11 cellular contexts compared by ENCODE assay signal in the genomic region with DNA sequence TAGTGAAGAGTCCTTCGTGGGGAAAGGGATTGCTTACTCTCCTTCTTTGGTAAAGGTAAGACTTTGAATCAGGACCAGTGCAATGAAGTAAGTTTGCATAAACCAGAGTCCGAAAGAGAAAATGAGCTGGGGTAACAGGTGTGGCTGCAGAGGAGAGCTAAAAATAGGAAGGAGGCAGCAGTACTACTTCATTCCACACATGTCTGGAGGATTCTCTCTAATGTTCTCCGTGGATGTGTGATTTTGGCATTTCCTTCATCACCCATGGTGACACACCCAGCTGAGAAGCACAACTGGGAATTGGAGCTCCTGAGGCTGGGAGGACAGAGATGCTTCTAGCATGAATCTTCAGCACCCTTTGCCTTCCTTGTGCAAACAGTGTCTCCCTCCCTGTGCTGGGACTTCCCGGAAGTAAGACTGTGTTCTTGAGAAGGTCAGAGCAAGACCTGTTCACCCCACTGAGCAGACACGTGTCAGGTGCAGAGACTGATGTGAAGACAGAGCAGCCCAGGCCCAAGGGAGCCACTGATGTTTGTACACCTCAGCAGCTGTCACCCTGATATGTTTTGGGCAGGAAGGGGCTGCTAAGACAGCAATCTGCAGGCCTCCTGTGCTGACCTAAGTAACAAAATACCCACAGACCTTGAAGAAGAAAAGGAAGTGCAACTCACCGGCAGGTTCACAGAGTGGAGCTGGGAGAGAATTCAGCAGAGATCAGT. TPM values are rescaled to one million over a fixed set of nuclear protein-coding genes. Genes with fewer than 3 reads are reported as not detected.
A peak's percentile ranks its signal among the peaks of the same experiment; 100 is the strongest.
DNase-seq lines count a peak whose midpoint lies in the region; ATAC-seq, FAIRE-seq and TF ChIP-seq lines count a peak whose summit lies in the region.
"Had no signal": no experiment of that assay in that cellular context is flagged by ENCODE, and none has a peak within 500 bp of the region (broad histone marks: within the 10 kb centered on the region; RNA-seq: fewer than 3 reads in every experiment).

No MANE protein-coding gene starts in this region.

- intact Hi-C loops in kidney (cut with DNase I) (no loop called here), gastrocnemius medialis (cut with DNase I; ENCODE audit: low total_unique reads) (no loop called here)

- H3K27ac ChIP-seq in kidney (ENCODE audit: low read depth in 2 of 2, low read length in 2 of 2) (no peak overlapping the region), gastrocnemius medialis (no peak overlapping the region)
- H3K27ac ChIP-seq: breast epithelium had no signal

- H3K4me1 Mint-ChIP-seq in activated naive CD8-positive, alpha-beta T cell treated with anti-CD3 and anti-CD28 coated beads, Interleukin-2, amount 50 U/mL, for 24 hours, result peaks cover 12% of the 10 kb centered on the region

- H3K4me1 ChIP-seq in kidney (ENCODE audit: control insufficient read depth in 1 of 2, insufficient read depth in 1 of 2, low read depth in 1 of 2, low read length in 2 of 2) (no peaks in the 10 kb centered on the region), gastrocnemius medialis (no peaks in the 10 kb centered on the region)
- H3K4me1 ChIP-seq: breast epithelium, Caco-2 had no signal

- TF ChIP-seq CTCF in kidney (IDR thresholded peaks at IDR 0.05; ENCODE audit: borderline replicate concordance, extremely low read depth, insufficient read depth) (no peak), gastrocnemius medialis (IDR thresholded peaks at IDR 0.05 in 4 of 5, conservative IDR thresholded peaks at IDR 0.05 in 1 of 5) (no peak)

- H3K9me3 Mint-ChIP-seq in activated naive CD8-positive, alpha-beta T cell treated with anti-CD3 and anti-CD28 coated beads, Interleukin-2, amount 50 U/mL, for 24 hours, result peaks cover 4% of the 10 kb centered on the region

- H3K4me3 ChIP-seq in kidney (ENCODE audit: low read length in 2 of 2), result no peak overlapping the region
- no peak overlapping the region for H3K4me3 ChIP-seq in gastrocnemius medialis
- H3K4me3 ChIP-seq: breast epithelium had no signal

- H3K27me3 Mint-ChIP-seq in activated naive CD8-positive, alpha-beta T cell treated with anti-CD3 and anti-CD28 coated beads, Interleukin-2, amount 50 U/mL, for 24 hours, result peaks cover 12% of the 10 kb centered on the region

- TF ChIP-seq POLR2A in GM18505 (IDR thresholded peaks at IDR 0.05; ENCODE audit: borderline replicate concordance, extremely low read depth, insufficient read depth, insufficient read length) (peak; percentile 39), gastrocnemius medialis (IDR thresholded peaks at IDR 0.05) (no peak)

- no peak overlapping the region for H3K9ac ChIP-seq in kidney (ENCODE audit: low read length in 2 of 2)

- no peaks in the 10 kb centered on the region for H3K36me3 ChIP-seq in kidney (ENCODE audit: control insufficient read depth in 1 of 2, insufficient read depth in 2 of 2, low read length in 2 of 2)
- H3K36me3 ChIP-seq in gastrocnemius medialis, result no peaks in the 10 kb centered on the region
- H3K36me3 ChIP-seq: breast epithelium had no signal

- H3K36me3 Mint-ChIP-seq in activated naive CD8-positive, alpha-beta T cell treated with anti-CD3 and anti-CD28 coated beads, Interleukin-2, amount 50 U/mL, for 24 hours (ENCODE audit: low read depth), result no peaks in the 10 kb centered on the region

- no peaks in the 10 kb centered on the region for H3K27me3 ChIP-seq in gastrocnemius medialis
- H3K27me3 ChIP-seq: breast epithelium had no signal

- H3K9me3 ChIP-seq in kidney (ENCODE audit: control insufficient read depth in 1 of 2, low read length in 2 of 2) (no peaks in the 10 kb centered on the region), gastrocnemius medialis (no peaks in the 10 kb centered on the region)
- H3K9me3 ChIP-seq: breast epithelium, Caco-2 had no signal

- in situ Hi-C loops in gastrocnemius medialis (cut with MboI; ENCODE audit: low sequenced_read_pairs in 4 of 4), result no loop called here

- H3K4me3 Mint-ChIP-seq in activated naive CD8-positive, alpha-beta T cell treated with anti-CD3 and anti-CD28 coated beads, Interleukin-2, amount 50 U/mL, for 24 hours, result peak overlapping the region; percentile 28

- peak; percentile 18 for DNase-seq in activated naive CD8-positive, alpha-beta T cell treated with anti-CD3 and anti-CD28 coated beads, Interleukin-2, amount 50 U/mL, for 24 hours
- DNase-seq in midbrain (lab: John Stamatoyannopoulos, UW) (no peak), AG08395 (ENCODE audit: low spot score) (no peak), kidney (no peak), gastrocnemius medialis (no peak)
- DNase-seq: Caco-2 had no signal

- no peak for FAIRE-seq in kidney (lab: Jason Lieb, UNC)

- ATAC-seq in GM18505 (IDR thresholded peaks at IDR 0.05; ENCODE audit: unreplicated experiment), result peak; percentile 83
- ATAC-seq in GM21360 (IDR thresholded peaks at IDR 0.05; ENCODE audit: unreplicated experiment), result peak; percentile 78
- peak; percentile 83 for ATAC-seq in HG03097 (IDR thresholded peaks at IDR 0.05; ENCODE audit: low FRiP score, unreplicated experiment)
- peak; percentile 56 for ATAC-seq in activated naive CD8-positive, alpha-beta T cell treated with anti-CD3 and anti-CD28 coated beads, Interleukin-2, amount 50 U/mL, for 24 hours
- no peak for ATAC-seq in gastrocnemius medialis

- H3K27ac Mint-ChIP-seq in activated naive CD8-positive, alpha-beta T cell treated with anti-CD3 and anti-CD28 coated beads, Interleukin-2, amount 50 U/mL, for 24 hours, result peak overlapping the region; percentile 1

RNA-seq across cellular contexts. Expression of gene FCRL1, which starts 13.3 kb away (rescaled TPM):
- 5.7 TPM for total RNA-seq in kidney
- polyA plus RNA-seq in kidney (ENCODE audit: insufficient read depth, low read depth, low replicate concordance), result not detected
- total RNA-seq in gastrocnemius medialis, result not detected
- total RNA-seq: Caco-2, glomerular endothelial cell had no signal

RNA-seq across cellular contexts. Expression of gene FCRL2, which starts 29.7 kb away (rescaled TPM):
- total RNA-seq in kidney (2.5 TPM), gastrocnemius medialis (under 1 TPM in 1 of 4 donors, not detected in 3; 0.19 TPM)
- not detected for polyA plus RNA-seq in kidney (ENCODE audit: insufficient read depth, low read depth, low replicate concordance)
- total RNA-seq: Caco-2, glomerular endothelial cell had no signal

RNA-seq across cellular contexts. Expression of gene CD5L, which starts 35.0 kb away (rescaled TPM):
- total RNA-seq in kidney (0.19 TPM), gastrocnemius medialis (not detected)
- not detected for polyA plus RNA-seq in kidney (ENCODE audit: insufficient read depth, low read depth, low replicate concordance)
- total RNA-seq: breast epithelium, Caco-2, glomerular endothelial cell had no signal

Comparison
In these comparisons a context has a peak if more than half of its experiments do, and no peak if none do; other contexts are left out.
1. ATAC-seq: peak in GM18505 (single experiment), GM21360 (single experiment), HG03097 (single experiment) and activated naive CD8-positive, alpha-beta T cell treated with anti-CD3 and anti-CD28 coated beads, Interleukin-2, amount 50 U/mL, for 24 hours (single experiment); none in gastrocnemius medialis (0 of 2).